In genomic region chr7:92178928-92179373, GRCh38 we compare ENCODE assay signal across 8 cellular contexts. TPM values are rescaled to one million over a fixed set of nuclear protein-coding genes. Genes with fewer than 3 reads are reported as not detected.
DNase-seq lines count a peak whose midpoint lies in the region; TF ChIP-seq lines count a peak whose summit lies in the region.

LRRD1 (minus strand) TSS chr7:92179142; CDS start chr7:92165202, 13,940 bp downstream.

- H2AFZ ChIP-seq in mammary epithelial cell (ENCODE audit: low read depth, low read length): peak within 1 kb of the TSS; percentile 82

- H4K20me1 ChIP-seq in mammary epithelial cell (ENCODE audit: insufficient read depth, low read length): no peaks in the 10 kb centered on the region

- dilution Hi-C loops in mammary epithelial cell (cut with HindIII; ENCODE audit: low sequenced_read_pairs): no loop called here

- POLR2A ChIA-PET in GM10248 (lab: Yijun Ruan, JAX): no interaction called here

- peak within 1 kb of the TSS; percentile 73 for H3K4me3 Mint-ChIP-seq in HFFc6

- WGBS in mammary epithelial cell (ENCODE audit: low coverage, missing lambda C conversion rate): 1% methylated on average over 14 of the region's 39 CpGs

- peak; percentile 93 for DNase-seq in GM10248 (ENCODE audit: extremely low spot score)
- DNase-seq in HFFc6: peak; percentile 72
- DNase-seq in NCI-H1092 (lab: John Stamatoyannopoulos, UW): peak; percentile 73
- peak; percentile 82 for DNase-seq in mammary epithelial cell
- no peak for DNase-seq in NCI-H1105 treated with DMSO at 0.1 percent for 48 hours (lab: John Stamatoyannopoulos, UW)

- TF ChIP-seq CTCF in GM10248 (IDR thresholded peaks at IDR 0.05; ENCODE audit: control extremely low read depth, extremely low read depth, low read depth, missing control alignments) (peak; percentile 99), HFFc6 (IDR thresholded peaks at IDR 0.05) (peak; percentile 99), VCaP (conservative IDR thresholded peaks at IDR 0.05) (peak; percentile 99), mammary epithelial cell (conservative IDR thresholded peaks at IDR 0.05 in 1 of 2, IDR thresholded peaks at IDR 0.05 in 1 of 2; ENCODE audit: extremely low read depth in 1 of 2, insufficient read depth in 1 of 2, low read depth in 1 of 2, low read length in 2 of 2) (peak; percentile 89 to 93)

- no peaks in the 10 kb centered on the region for H3K79me2 ChIP-seq in mammary epithelial cell (ENCODE audit: insufficient read depth, low read length)

- intact Hi-C loops in mammary epithelial cell (cut with micrococcal nuclease): loop anchor here (1.0 to 2.0 kb wide), 2 partner anchors 44 to 268 kb away; partner anchors contain the start of genes CYP51A1 and GATAD1

- H3K9me3 Mint-ChIP-seq in HFFc6: no peaks in the 10 kb centered on the region

- H3K9me3 ChIP-seq in mammary epithelial cell (replicated peaks; ENCODE audit: insufficient read depth, low read length): no peaks in the 10 kb centered on the region
- no peaks in the 10 kb centered on the region for H3K9me3 ChIP-seq in iPS-18c (ENCODE audit: control insufficient read depth, insufficient read depth, low read length)
- H3K9me3 ChIP-seq in skeletal muscle tissue (ENCODE audit: control insufficient read depth in 3 of 3, low read length in 3 of 3): no peaks in the 10 kb centered on the region

- CTCF ChIA-PET in GM10248 (lab: Yijun Ruan, JAX): interaction anchor here (0.6 to 5.2 kb wide), 33 partner anchors 11 to 294 kb away, joined by 3 to 44 read pairs (median 4); partner anchors contain the start of gene GATAD1
- CTCF ChIA-PET in mammary epithelial cell (lab: Charles Lee; ENCODE audit: low non-redundant PET): interaction anchor here (0.6 to 0.7 kb wide), 2 partner anchors 19 to 1301 kb away, joined by 4 read pairs; no protein-coding TSS in a partner anchor

- H3K27ac Mint-ChIP-seq in HFFc6: peak within 1 kb of the TSS; percentile 69

- no peaks in the 10 kb centered on the region for H3K36me3 Mint-ChIP-seq in HFFc6 (ENCODE audit: low read depth)

- H3K4me3 ChIP-seq in mammary epithelial cell (replicated peaks in 1 of 3; ENCODE audit: insufficient read depth in 1 of 3, low read depth in 2 of 3, low read length in 3 of 3): peak within 1 kb of the TSS; percentile 31 to 57 (median 44)
- H3K4me3 ChIP-seq in iPS-18c (ENCODE audit: insufficient read depth, low read depth, low read length): peak within 1 kb of the TSS; percentile 44; the same call in 1 of the 2 replicates
- H3K4me3 ChIP-seq in skeletal muscle tissue (ENCODE audit: low read length in 3 of 3): peak within 1 kb of the TSS; percentile 74 to 79 (median 75)

- no peaks in the 10 kb centered on the region for H3K27me3 ChIP-seq in mammary epithelial cell (ENCODE audit: insufficient read depth, low read length)
- H3K27me3 ChIP-seq in skeletal muscle tissue (ENCODE audit: control insufficient read depth in 3 of 3, insufficient read depth in 3 of 3, low read length in 3 of 3): no peaks in the 10 kb centered on the region

- H3K9ac ChIP-seq in mammary epithelial cell (ENCODE audit: insufficient read depth, low read length) (no peak within 1 kb of the TSS), skeletal muscle tissue (ENCODE audit: low read depth in 1 of 3, low read length in 3 of 3) (peak within 1 kb of the TSS; percentile 77 to 84 (median 82))

- BruUV-seq in mammary epithelial cell (replicated peaks; lab: Mats Ljungman, UMichigan): no TSS peak

- H3K4me2 ChIP-seq in mammary epithelial cell (ENCODE audit: insufficient read depth, low read depth, low read length): peak within 1 kb of the TSS; percentile 91

- H3K4me1 Mint-ChIP-seq in HFFc6 (ENCODE audit: low read depth): peaks cover 9% of the 10 kb centered on the region

- H3K4me1 ChIP-seq in mammary epithelial cell (ENCODE audit: insufficient read depth, low read length): no peaks in the 10 kb centered on the region
- H3K4me1 ChIP-seq in skeletal muscle tissue (ENCODE audit: control insufficient read depth in 3 of 3, insufficient read depth in 3 of 3, low read length in 3 of 3): peaks cover 2 to 5% (median 4%) of the 10 kb centered on the region in 3 donors

- H3K27me3 Mint-ChIP-seq in HFFc6 (ENCODE audit: insufficient read depth): no peaks in the 10 kb centered on the region; the same call in 1 of the 2 replicates

- H3K36me3 ChIP-seq in mammary epithelial cell (ENCODE audit: insufficient read depth, low read length) (no peaks in the 10 kb centered on the region), skeletal muscle tissue (ENCODE audit: control insufficient read depth in 3 of 3, insufficient read depth in 3 of 3, low read length in 3 of 3) (no peaks in the 10 kb centered on the region)

- in situ Hi-C loops in mammary epithelial cell (cut with MboI; ENCODE audit: low sequenced_read_pairs in 2 of 2): no loop called here

- peak within 1 kb of the TSS; percentile 47; the same call in 1 of the 2 replicates for H3K27ac ChIP-seq in VCaP
- no peak within 1 kb of the TSS for H3K27ac ChIP-seq in mammary epithelial cell (ENCODE audit: insufficient read depth, low read depth, low read length)
- peak within 1 kb of the TSS; percentile 72 for H3K27ac ChIP-seq in skeletal muscle tissue (ENCODE audit: low read depth, low read length)

RNA-seq across cellular contexts. Expression of gene LRRD1, which starts in this region (rescaled TPM):
- not detected for total RNA-seq in HFFc6 (2021; fragmentation: NEBNext Ultra II Directional; extraction: Animal tissue kit (Norgen Biotek cat#: 25700))
- total RNA-seq in mammary epithelial cell (under 1 TPM in 1 of 2 donors, not detected in 1; under 0.01 TPM), skeletal muscle tissue (0.52 TPM)
- not detected for polyA plus RNA-seq in mammary epithelial cell
- polyA minus RNA-seq in mammary epithelial cell: not detected

Comparison
In these comparisons a context has a peak if more than half of its experiments do, and no peak if none do; other contexts are left out.
1. Peak in DNase-seq in HFFc6; RNA of the gene not detected or under 1 TPM.
2. Peak in DNase-seq, H3K4me3 ChIP-seq and H3K4me2 ChIP-seq in mammary epithelial cell; RNA of the gene not detected or under 1 TPM.